8 cellular contexts compared by ENCODE assay signal in the genomic region with DNA sequence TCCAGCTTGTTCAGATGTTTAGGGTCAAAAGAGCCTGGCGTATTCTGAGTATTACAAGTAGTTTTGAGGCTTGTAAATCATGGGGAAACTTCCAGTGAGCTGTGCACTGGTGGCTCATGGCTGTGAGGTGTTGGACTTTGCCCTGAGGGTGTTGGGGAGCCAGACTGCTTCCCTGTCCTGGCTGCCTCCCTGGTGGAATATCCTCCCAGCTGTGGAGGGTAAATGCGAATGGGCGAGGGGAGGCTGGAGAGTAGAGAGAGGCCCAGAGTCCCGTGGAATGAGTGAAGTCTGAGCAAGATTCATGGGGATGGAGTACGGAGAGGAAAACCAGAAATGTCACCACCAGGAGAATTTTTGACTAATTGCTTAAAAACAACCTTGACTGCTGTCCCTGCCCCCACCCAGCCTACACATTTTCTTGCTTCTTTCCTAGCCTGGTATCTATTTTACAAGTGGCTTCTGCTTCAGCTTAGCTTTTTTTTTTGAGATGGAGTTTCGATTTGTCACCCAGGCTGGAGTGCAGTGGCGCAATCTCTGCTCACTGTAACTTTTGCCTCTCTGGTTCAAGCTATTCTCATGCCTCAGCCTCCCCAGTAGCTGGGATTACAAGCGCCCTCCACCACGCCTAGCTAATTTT. TPM values are rescaled to one million over a fixed set of nuclear protein-coding genes. Genes with fewer than 3 reads are reported as not detected.
DNase-seq lines count a peak whose midpoint lies in the region; ATAC-seq and TF ChIP-seq lines count a peak whose summit lies in the region.

No MANE protein-coding gene starts in this region.

- peaks cover under 1% of the 10 kb centered on the region for H3K27me3 Mint-ChIP-seq in nephron progenitor cell (ENCODE audit: low read depth, poor library complexity)

- peaks cover 56% of the 10 kb centered on the region for H3K4me1 Mint-ChIP-seq in nephron progenitor cell

- intact Hi-C loops in left ventricle myocardium inferior (cut with micrococcal nuclease), result loop anchor here (5.0 kb wide), 1 partner anchor 97 kb away; no protein-coding TSS in a partner anchor

- peaks cover 53 to 81% (median 74%) of the 10 kb centered on the region in 11 experiments; a peak in 21 of 22 replicates for H4K20me1 ChIP-seq in BLaER1 treated with 17β-estradiol and CSF1 and Interleukin-3, amounts not matched to agents 10 nM and 100 nM

- peak overlapping the region; percentile 64 for H3K4me3 Mint-ChIP-seq in nephron progenitor cell

- ATAC-seq in HG02798 (IDR thresholded peaks at IDR 0.05; ENCODE audit: poor library complexity, unreplicated experiment), result no peak

- H3K9ac ChIP-seq in BLaER1 treated with 17β-estradiol and CSF1 and Interleukin-3, amounts not matched to agents 10 nM and 100 nM, result peak overlapping the region; percentile 41 to 67 (median 58)

- H3K9me3 Mint-ChIP-seq in nephron progenitor cell, result no peaks in the 10 kb centered on the region

- peaks cover 56% of the 10 kb centered on the region for H3K36me3 Mint-ChIP-seq in nephron progenitor cell (ENCODE audit: low read depth)

- H3K4me1 ChIP-seq in BLaER1 treated with 17β-estradiol and CSF1 and Interleukin-3, amounts not matched to agents 10 nM and 100 nM, result peaks cover 51 to 60% (median 55%) of the 10 kb centered on the region in 10 experiments
- H3K4me1 ChIP-seq in left ventricle myocardium inferior, result peaks cover 54% of the 10 kb centered on the region

- H3K27ac Mint-ChIP-seq in nephron progenitor cell, result peak overlapping the region; percentile 85

- H3K27me3 ChIP-seq in BLaER1 treated with 17β-estradiol and CSF1 and Interleukin-3, amounts not matched to agents 10 nM and 100 nM, result no peaks in the 10 kb centered on the region
- no peaks in the 10 kb centered on the region for H3K27me3 ChIP-seq in left ventricle myocardium inferior (ENCODE audit: low read depth)

- peak overlapping the region; percentile 3 to 58 (median 41); a peak in 16 of 22 replicates for H3K27ac ChIP-seq in BLaER1 treated with 17β-estradiol and CSF1 and Interleukin-3, amounts not matched to agents 10 nM and 100 nM
- H3K27ac ChIP-seq in left ventricle myocardium inferior (replicated peaks), result no peak overlapping the region

- peak overlapping the region in 9 of 10 experiments; percentile 14 to 87 (median 44); a peak in 15 of 20 replicates for H3K4me3 ChIP-seq in BLaER1 treated with 17β-estradiol and CSF1 and Interleukin-3, amounts not matched to agents 10 nM and 100 nM
- H3K4me3 ChIP-seq in left ventricle myocardium inferior, result no peak overlapping the region

- peaks cover 44 to 77% (median 71%) of the 10 kb centered on the region in 11 experiments for H3K36me3 ChIP-seq in BLaER1 treated with 17β-estradiol and CSF1 and Interleukin-3, amounts not matched to agents 10 nM and 100 nM
- H3K36me3 ChIP-seq in left ventricle myocardium inferior, result peaks cover 45% of the 10 kb centered on the region

- DNase-seq in NOMO-1 treated with DMSO at 0.1 percent for 48 hours (lab: John Stamatoyannopoulos, UW; ENCODE audit: unreplicated experiment), result peak; percentile 67
- DNase-seq in amniotic epithelial cell (ENCODE audit: low read depth), result peak; percentile 77
- DNase-seq in nephron progenitor cell, result no peak
- no peak for DNase-seq in left ventricle myocardium inferior
- DNase-seq in GDM1 (lab: John Stamatoyannopoulos, UW), result no peak
- no peak for DNase-seq in SHP77 treated with DMSO at 0.1 percent for 48 hours (lab: John Stamatoyannopoulos, UW)

- no peak for TF ChIP-seq CTCF in nephron progenitor cell (IDR thresholded peaks at IDR 0.05)
- no peak for TF ChIP-seq CTCF in left ventricle myocardium inferior (IDR thresholded peaks at IDR 0.05; ENCODE audit: borderline replicate concordance)

- H3K4me2 ChIP-seq in BLaER1 treated with 17β-estradiol and CSF1 and Interleukin-3, amounts not matched to agents 10 nM and 100 nM, result peak overlapping the region; percentile 54 to 94 (median 87)

- no peaks in the 10 kb centered on the region for H3K9me3 ChIP-seq in BLaER1 treated with 17β-estradiol and CSF1 and Interleukin-3, amounts not matched to agents 10 nM and 100 nM (replicated peaks in 1 of 11)
- H3K9me3 ChIP-seq in left ventricle myocardium inferior (replicated peaks), result no peaks in the 10 kb centered on the region

RNA-seq across cellular contexts. Expression of gene SNRPA, which starts 3.7 kb away (rescaled TPM):
- 27.9 TPM for total RNA-seq in left ventricle myocardium inferior

RNA-seq across cellular contexts. Expression of gene ACTMAP, which starts 4.5 kb away (rescaled TPM):
- 7.4 TPM for total RNA-seq in left ventricle myocardium inferior

RNA-seq across cellular contexts. Expression of gene MIA, which starts 20.6 kb away (rescaled TPM):
- total RNA-seq in left ventricle myocardium inferior, result not detected

RNA-seq across cellular contexts. Expression of gene RAB4B, which starts 23.3 kb away (rescaled TPM):
- 13.5 TPM for total RNA-seq in left ventricle myocardium inferior

RNA-seq across cellular contexts. Expression of gene ITPKC, which starts 37.8 kb away (rescaled TPM):
- total RNA-seq in left ventricle myocardium inferior, result 9.8 TPM

Comparison
In these comparisons a context has a peak if more than half of its experiments do, and no peak if none do; other contexts are left out.
1. DNase-seq: peak in NOMO-1 treated with DMSO at 0.1 percent for 48 hours (single experiment) and amniotic epithelial cell (single experiment); none in nephron progenitor cell (single experiment), left ventricle myocardium inferior (single experiment), GDM1 (single experiment) and SHP77 treated with DMSO at 0.1 percent for 48 hours (single experiment).